8 cellular contexts compared by ENCODE assay signal in genomic region chr22:46336119-46337078, GRCh38. TPM values are rescaled to one million over a fixed set of nuclear protein-coding genes. Genes with fewer than 3 reads are reported as not detected.
DNase-seq lines count a peak whose midpoint lies in the region; ATAC-seq and TF ChIP-seq lines count a peak whose summit lies in the region.

No MANE protein-coding gene starts in this region.

- no peaks in the 10 kb centered on the region for H3K27me3 ChIP-seq in cardiac muscle cell

- H3K4me3 ChIP-seq in cardiac muscle cell: peak overlapping the region; percentile 83

- H3K4me1 Mint-ChIP-seq in activated T-cell treated with anti-CD3 and anti-CD28 coated beads, Interleukin-2, amount 50 U/mL, for 4 hours (ENCODE audit: low read depth): peaks cover 38% of the 10 kb centered on the region

- H3K27ac ChIP-seq in cardiac muscle cell: peak overlapping the region; percentile 96

- no peak for TF ChIP-seq CTCF in cardiac muscle cell (IDR thresholded peaks at IDR 0.05; ENCODE audit: low read depth, low read length)
- TF ChIP-seq CTCF in GM10248 (IDR thresholded peaks at IDR 0.05; ENCODE audit: control extremely low read depth, extremely low read depth, low read depth, missing control alignments): no peak

- H3K27me3 Mint-ChIP-seq in activated T-cell treated with anti-CD3 and anti-CD28 coated beads, Interleukin-2, amount 50 U/mL, for 4 hours (ENCODE audit: low read depth): no peaks in the 10 kb centered on the region

- peaks cover 7% of the 10 kb centered on the region for H3K4me1 ChIP-seq in cardiac muscle cell (ENCODE audit: low read depth)

- no peaks in the 10 kb centered on the region for H3K9me3 ChIP-seq in cardiac muscle cell (ENCODE audit: low read depth)

- peak; percentile 13 for ATAC-seq in HG03342 (IDR thresholded peaks at IDR 0.05; ENCODE audit: unreplicated experiment)
- peak; percentile 19 to 20 for ATAC-seq in activated T-cell treated with anti-CD3 and anti-CD28 coated beads, Interleukin-2, amount 50 U/mL, for 4 hours
- no peak for ATAC-seq in GM18858 (IDR thresholded peaks at IDR 0.05; ENCODE audit: unreplicated experiment)

- H3K4me3 Mint-ChIP-seq in activated T-cell treated with anti-CD3 and anti-CD28 coated beads, Interleukin-2, amount 50 U/mL, for 4 hours: peak overlapping the region; percentile 99

- POLR2A ChIA-PET in GM10248 (lab: Yijun Ruan, JAX): interaction anchor here (0.5 kb wide), 1 partner anchor 123 kb away, joined by 3 read pairs; no protein-coding TSS in a partner anchor

- H3K36me3 ChIP-seq in cardiac muscle cell: peaks cover 30% of the 10 kb centered on the region

- peaks cover 32% of the 10 kb centered on the region for H3K36me3 Mint-ChIP-seq in activated T-cell treated with anti-CD3 and anti-CD28 coated beads, Interleukin-2, amount 50 U/mL, for 4 hours (ENCODE audit: insufficient read depth)

- CTCF ChIA-PET in GM10248 (lab: Yijun Ruan, JAX): interaction anchor here (0.7 to 3.3 kb wide), 4 partner anchors 26 to 330 kb away, joined by 3 to 13 read pairs (median 6); no protein-coding TSS in a partner anchor

- in situ Hi-C loops in G401 (cut with HindIII; ENCODE audit: low sequenced_read_pairs): loop anchor here (10.0 kb wide), 1 partner anchor 78 kb away; no protein-coding TSS in a partner anchor

- intact Hi-C loops in posterior cingulate gyrus (cut with DNase I): no loop called here

- H3K9me3 Mint-ChIP-seq in activated T-cell treated with anti-CD3 and anti-CD28 coated beads, Interleukin-2, amount 50 U/mL, for 4 hours: no peaks in the 10 kb centered on the region

- DNase-seq in G401 (ENCODE audit: low spot score) (peak; percentile 13), cardiac muscle cell (ENCODE audit: low read depth in 1 of 2, low spot score in 1 of 2) (peak; percentile 16 to 63), posterior cingulate gyrus (peak in 6 of 10 donors; percentile 38 to 90 (median 75)), SHP77 (lab: John Stamatoyannopoulos, UW) (no peak), GM10248 (ENCODE audit: extremely low spot score) (no peak)
- no peak for DNase-seq in activated T-cell treated with anti-CD3 and anti-CD28 coated beads, Interleukin-2, amount 50 U/mL, for 4 hours

RNA-seq across cellular contexts. Expression of gene TRMU, which starts 0.9 kb away (rescaled TPM):
- 55.4 and 57.7 TPM in 2 replicates for total RNA-seq in G401 (2014; rRNA removed; shearing (Covaris generic))
- 10 to 100 TPM; 62.5 to 69.0 (median 66.6) TPM for total RNA-seq in activated T-cell treated with anti-CD3 and anti-CD28 coated beads, Interleukin-2, amount 50 U/mL, for 4 hours
- total RNA-seq in cardiac muscle cell: 82.3 and 127 TPM in 2 replicates
- polyA plus RNA-seq in cardiac muscle cell: 130 and 155 TPM in 2 replicates

RNA-seq across cellular contexts. Expression of gene GTSE1, which starts 39.7 kb away (rescaled TPM):
- total RNA-seq in G401 (2014; rRNA removed; shearing (Covaris generic)): 23.4 and 46.3 TPM in 2 replicates
- 1 to 10 TPM; 2.2 to 3.7 (median 2.7) TPM for total RNA-seq in activated T-cell treated with anti-CD3 and anti-CD28 coated beads, Interleukin-2, amount 50 U/mL, for 4 hours
- 4.4 and 28.7 TPM in 2 replicates for total RNA-seq in cardiac muscle cell
- 5.4 and 32.6 TPM in 2 replicates for polyA plus RNA-seq in cardiac muscle cell

Comparison
In these comparisons a context has a peak if more than half of its experiments do, and no peak if none do; other contexts are left out.
1. DNase-seq: peak in G401 (single experiment), cardiac muscle cell (2 of 2) and posterior cingulate gyrus (6 of 10); none in activated T-cell treated with anti-CD3 and anti-CD28 coated beads, Interleukin-2, amount 50 U/mL, for 4 hours (single experiment), SHP77 (0 of 2) and GM10248 (single experiment).